In genomic region chr5:83877911-83878706, GRCh38 we compare ENCODE assay signal across 26 cellular contexts.
DNase-seq lines count a peak whose midpoint lies in the region; ATAC-seq and TF ChIP-seq lines count a peak whose summit lies in the region.
"Had no signal": no experiment of that assay in that cellular context is flagged by ENCODE, and none has a peak within 500 bp of the region (broad histone marks: within the 10 kb centered on the region; RNA-seq: fewer than 3 reads in every experiment).

No MANE protein-coding gene starts in this region.

- no peak for TF ChIP-seq EP300 in SK-N-SH (IDR thresholded peaks at IDR 0.05; ENCODE audit: borderline replicate concordance in 1 of 2, low read depth in 1 of 2, low read length in 1 of 2)

- H3K27ac ChIP-seq in SK-N-SH (ENCODE audit: low read depth in 2 of 2, low read length in 1 of 2) (no peak overlapping the region), smooth muscle cell (ENCODE audit: low read depth) (no peak overlapping the region), caudate nucleus (ENCODE audit: low read depth, low read length) (no peak overlapping the region)
- H3K27ac ChIP-seq: 22Rv1, foreskin keratinocyte, left ventricle myocardium inferior, SK-N-MC, suprapubic skin had no signal

- H3K9ac ChIP-seq in SK-N-SH: no peak overlapping the region
- H3K9ac ChIP-seq in smooth muscle cell (ENCODE audit: low read depth): no peak overlapping the region

- no peak for ATAC-seq in SK-N-SH treated with all-trans-retinoic acid at 6 μM for 48 hours
- ATAC-seq: foreskin keratinocyte, GM12878, mucosa of descending colon had no signal

- POLR2A ChIA-PET in SK-N-SH (lab: Yijun Ruan, JAX): no interaction called here

- H3K27me3 ChIP-seq in SK-N-SH (ENCODE audit: insufficient read depth) (no peaks in the 10 kb centered on the region), smooth muscle cell (ENCODE audit: low read depth) (no peaks in the 10 kb centered on the region)
- H3K27me3 ChIP-seq: dorsolateral prefrontal cortex, foreskin keratinocyte, suprapubic skin had no signal

- no peaks in the 10 kb centered on the region for H3K36me3 ChIP-seq in SK-N-SH (replicated peaks in 1 of 2; ENCODE audit: control insufficient read depth in 1 of 2, insufficient read depth in 2 of 2, low read length in 1 of 2)
- H3K36me3 ChIP-seq in smooth muscle cell (ENCODE audit: low read depth): no peaks in the 10 kb centered on the region
- H3K36me3 ChIP-seq: left ventricle myocardium inferior, suprapubic skin had no signal

- H3K9me3 ChIP-seq in SK-N-SH (no peaks in the 10 kb centered on the region), smooth muscle cell (replicated peaks; ENCODE audit: low read depth) (no peaks in the 10 kb centered on the region)
- H3K9me3 ChIP-seq: left ventricle myocardium inferior, mucosa of descending colon, suprapubic skin had no signal

- H3K4me2 ChIP-seq in SK-N-SH (no peak overlapping the region), smooth muscle cell (peak overlapping the region; percentile 68)

- TF ChIP-seq CTCF in SK-N-SH (IDR thresholded peaks at IDR 0.05): no peak
- no peak for TF ChIP-seq CTCF in astrocyte of the cerebellum (IDR thresholded peaks at IDR 0.05; ENCODE audit: low read depth, low read length, missing control alignments)
- no peak for TF ChIP-seq CTCF in smooth muscle cell (IDR thresholded peaks at IDR 0.05; ENCODE audit: borderline replicate concordance, insufficient read depth, poor library complexity, severe bottlenecking)

- H3K79me2 ChIP-seq in SK-N-SH (ENCODE audit: insufficient read depth) (no peaks in the 10 kb centered on the region), smooth muscle cell (ENCODE audit: low read depth) (no peaks in the 10 kb centered on the region)

- in situ Hi-C loops in astrocyte of the cerebellum (cut with HindIII; ENCODE audit: low sequenced_read_pairs): no loop called here

- TF ChIP-seq RAD21 in SK-N-SH (IDR thresholded peaks at IDR 0.05; ENCODE audit: low read length): no peak

- WGBS in SK-N-SH (ENCODE audit: low lambda C conversion rate): 89% methylated on average over 7 of the region's 8 CpGs
- 50% methylated on average over 8 of the region's 8 CpGs for WGBS in smooth muscle cell (ENCODE audit: low lambda C conversion rate)

- no peaks in the 10 kb centered on the region for H4K20me1 ChIP-seq in SK-N-SH (ENCODE audit: insufficient read depth)
- no peaks in the 10 kb centered on the region for H4K20me1 ChIP-seq in smooth muscle cell (ENCODE audit: low read depth)

- peaks cover 3% of the 10 kb centered on the region for H3F3A ChIP-seq in SK-N-SH (replicated peaks; ENCODE audit: insufficient read depth)
- H3F3A ChIP-seq in smooth muscle cell (ENCODE audit: low read depth): no peaks in the 10 kb centered on the region

- H2AFZ ChIP-seq in SK-N-SH (ENCODE audit: low read depth) (0 out of 2 replicates have a peak overlapping the region, but pooled peaks have one; percentile 29), smooth muscle cell (ENCODE audit: low read depth) (peak overlapping the region; percentile 81)

- H3K9me2 ChIP-seq in SK-N-SH: no peaks in the 10 kb centered on the region

- H3K4me3 ChIP-seq in SK-N-SH (ENCODE audit: low read depth in 2 of 2, low read length in 1 of 2): no peak overlapping the region
- H3K4me3 ChIP-seq in astrocyte of the cerebellum (ENCODE audit: low read depth, low read length): no peak overlapping the region
- H3K4me3 ChIP-seq in smooth muscle cell: no peak overlapping the region
- H3K4me3 ChIP-seq: GM12878, left ventricle myocardium inferior, mucosa of descending colon, SK-N-MC, suprapubic skin had no signal

- CTCF ChIA-PET in SK-N-SH (lab: Yijun Ruan, JAX): interaction anchor here (1.2 kb wide), 1 partner anchor 11 kb away, joined by 3 read pairs; no protein-coding TSS in a partner anchor

- DNase-seq in SK-N-SH (no peak), astrocyte of the cerebellum (ENCODE audit: low read depth) (peak; percentile 86), glomerular visceral epithelial cell (ENCODE audit: extremely low spot score) (peak; percentile 15), smooth muscle cell (lab: John Stamatoyannopoulos, UW; ENCODE audit: unreplicated experiment) (no peak), medulla oblongata (ENCODE audit: extremely low spot score) (no peak), caudate nucleus (lab: John Stamatoyannopoulos, UW) (no peak), NCI-H1436 (lab: John Stamatoyannopoulos, UW) (no peak)
- DNase-seq: activated CD4-positive, alpha-beta T cell treated with anti-CD3 and anti-CD28 coated beads for 4 hours; activated naive CD4-positive, alpha-beta T cell treated with Interleukin-2 at 50 U/mL for 16 hours; activated T-cell treated with anti-CD3 and anti-CD28 coated beads, Interleukin-2, amount 50 U/mL, for 24 hours; DMS79 treated with DMSO at 0.1 percent for 48 hours; dorsolateral prefrontal cortex; foreskin keratinocyte; left ventricle myocardium inferior; mucosa of descending colon; NCI-H1105; NCI-H2029 treated with DMSO at 0.1 percent for 48 hours; NCI-H2227 treated with DMSO at 0.1 percent for 48 hours; NCI-H69; RPMI8226; T-helper 2 cell had no signal

- no peaks in the 10 kb centered on the region for H3K4me1 ChIP-seq in SK-N-SH (ENCODE audit: control insufficient read depth in 1 of 2, insufficient read depth in 2 of 2, low read depth in 1 of 2, low read length in 1 of 2)
- no peaks in the 10 kb centered on the region for H3K4me1 ChIP-seq in smooth muscle cell (ENCODE audit: low read depth)
- H3K4me1 ChIP-seq: foreskin keratinocyte, left ventricle myocardium inferior, suprapubic skin had no signal

TF ChIP-seq in SK-N-SH, 30 proteins besides CTCF, POLR2A, EP300 and RAD21 (continues in another document):
- no peak for TF ChIP-seq USF1 (IDR thresholded peaks at IDR 0.05; ENCODE audit: borderline replicate concordance, low read depth)
- TF ChIP-seq GATA2 (CRISPR knock-in tag; IDR thresholded peaks at IDR 0.05): no peak
- no peak for TF ChIP-seq ZBTB33 (IDR thresholded peaks at IDR 0.05; ENCODE audit: borderline replicate concordance, low read depth)
- TF ChIP-seq GABPA (IDR thresholded peaks at IDR 0.05; ENCODE audit: low read depth): no peak

TF ChIP-seq in SK-N-SH treated with all-trans-retinoic acid at 6 μM for 48 hours, 23 proteins besides CTCF, POLR2A, EP300 and RAD21:
- TF ChIP-seq ZNF70 (CRISPR knock-in tag; IDR thresholded peaks at IDR 0.05): no peak
- no peak for TF ChIP-seq SNAI2 (CRISPR knock-in tag; IDR thresholded peaks at IDR 0.05)
- no peak for TF ChIP-seq CSDC2 (CRISPR knock-in tag; IDR thresholded peaks at IDR 0.05)
- no peak for TF ChIP-seq ISL1 (CRISPR knock-in tag; IDR thresholded peaks at IDR 0.05)
- TF ChIP-seq ZC3H10 (CRISPR knock-in tag; IDR thresholded peaks at IDR 0.05): no peak
- TF ChIP-seq TCF4 (CRISPR knock-in tag; IDR thresholded peaks at IDR 0.05; ENCODE audit: borderline replicate concordance): no peak
- TF ChIP-seq BACH2 (CRISPR knock-in tag; IDR thresholded peaks at IDR 0.05; ENCODE audit: borderline replicate concordance): no peak
- TF ChIP-seq ZNF565 (CRISPR knock-in tag; conservative IDR thresholded peaks at IDR 0.05; ENCODE audit: low read depth): no peak
- no peak for TF ChIP-seq TSHZ2 (CRISPR knock-in tag; IDR thresholded peaks at IDR 0.05)
- no peak for TF ChIP-seq ZFP3 (CRISPR knock-in tag; IDR thresholded peaks at IDR 0.05)

Comparison
In these comparisons a context has a peak if more than half of its experiments do, and no peak if none do; other contexts are left out.
1. DNase-seq: peak in astrocyte of the cerebellum (single experiment) and glomerular visceral epithelial cell (single experiment); none in SK-N-SH (single experiment), smooth muscle cell (single experiment), medulla oblongata (single experiment), caudate nucleus (0 of 61) and NCI-H1436 (single experiment).